ENCODE assay signal across 8 cellular contexts in genomic region chr2:56191617-56192016, GRCh38. TPM values are rescaled to one million over a fixed set of nuclear protein-coding genes. Genes with fewer than 3 reads are reported as not detected.
A peak's percentile ranks its signal among the peaks of the same experiment; 100 is the strongest.
DNase-seq lines count a peak whose midpoint lies in the region; ATAC-seq and TF ChIP-seq lines count a peak whose summit lies in the region.

No MANE protein-coding gene starts in this region.

- no peak overlapping the region for H3K4me3 Mint-ChIP-seq in activated CD4-positive, alpha-beta T cell treated with anti-CD3 and anti-CD28 coated beads, Interleukin-2, amount 10 ng/mL, durations not matched to agents 24 days and 14 days

- no peak overlapping the region for H2AFZ ChIP-seq in OCI-LY3 (ENCODE audit: low read depth, low read length)

- intact Hi-C loops in activated CD4-positive, alpha-beta T cell treated with anti-CD3 and anti-CD28 coated beads, Interleukin-2, amount 10 ng/mL, durations not matched to agents 24 days and 14 days (cut with micrococcal nuclease): no loop called here

- CTCF ChIA-PET in AG04449 (lab: Yijun Ruan, JAX): interaction anchor here (0.7 to 3.1 kb wide), 13 partner anchors 10 to 1312 kb away, joined by 3 to 23 read pairs (median 3); no protein-coding TSS in a partner anchor

- H3K79me2 ChIP-seq in OCI-LY3 (ENCODE audit: low read length): no peaks in the 10 kb centered on the region

- POLR2A ChIA-PET in AG04449 (lab: Yijun Ruan, JAX): no interaction called here

- no peaks in the 10 kb centered on the region for H3K36me3 ChIP-seq in OCI-LY3 (replicated peaks; ENCODE audit: low read depth, low read length)

- H3K4me3 ChIP-seq in AG04449 (ENCODE audit: low read depth, low read length) (no peak overlapping the region), OCI-LY3 (ENCODE audit: low read length) (no peak overlapping the region), fibroblast of pulmonary artery (replicated peaks; ENCODE audit: low read depth, low read length) (no peak overlapping the region), retinal pigment epithelial cell (ENCODE audit: low read length) (no peak overlapping the region)

- H3K4me2 ChIP-seq in OCI-LY3 (ENCODE audit: low read length): no peak overlapping the region

- H3K4me1 ChIP-seq in OCI-LY3 (ENCODE audit: low read length): peaks cover 7% of the 10 kb centered on the region

- no peaks in the 10 kb centered on the region for H4K20me1 ChIP-seq in OCI-LY3 (ENCODE audit: insufficient read depth, low read length)

- ATAC-seq in GM19351 (IDR thresholded peaks at IDR 0.05; ENCODE audit: unreplicated experiment) (peak; percentile 52), GM19452 (IDR thresholded peaks at IDR 0.05; ENCODE audit: unreplicated experiment) (no peak), GM21381 (IDR thresholded peaks at IDR 0.05; ENCODE audit: unreplicated experiment) (no peak)

- no peaks in the 10 kb centered on the region for H3K4me1 Mint-ChIP-seq in activated CD4-positive, alpha-beta T cell treated with anti-CD3 and anti-CD28 coated beads, Interleukin-2, amount 10 ng/mL, durations not matched to agents 24 days and 14 days

- H3K27me3 ChIP-seq in OCI-LY3 (ENCODE audit: low read depth, low read length): 0 out of 2 replicates have a peak, but pooled peaks cover 3% of the 10 kb centered on the region

- DNase-seq in AG04449 (ENCODE audit: low read depth, low spot score) (no peak), fibroblast of pulmonary artery (ENCODE audit: low read depth) (peak; percentile 67), retinal pigment epithelial cell (ENCODE audit: low read depth) (no peak)
- no peak for DNase-seq in activated CD4-positive, alpha-beta T cell treated with anti-CD3 and anti-CD28 coated beads, Interleukin-2, amount 10 ng/mL, durations not matched to agents 24 days and 14 days

- TF ChIP-seq CTCF in AG04449 (IDR thresholded peaks at IDR 0.05; ENCODE audit: insufficient read depth, low read length, missing control alignments) (peak; percentile 82), OCI-LY3 (IDR thresholded peaks at IDR 0.05; ENCODE audit: low read depth, low read length) (peak; percentile 60), fibroblast of pulmonary artery (IDR thresholded peaks at IDR 0.05; ENCODE audit: low read length, missing control alignments) (peak; percentile 73), retinal pigment epithelial cell (conservative IDR thresholded peaks at IDR 0.05; ENCODE audit: low read depth, low read length) (peak; percentile 91)

- H3K36me3 Mint-ChIP-seq in activated CD4-positive, alpha-beta T cell treated with anti-CD3 and anti-CD28 coated beads, Interleukin-2, amount 10 ng/mL, durations not matched to agents 24 days and 14 days (ENCODE audit: low read depth): no peaks in the 10 kb centered on the region

- no peak overlapping the region for H3K9ac ChIP-seq in OCI-LY3 (ENCODE audit: low read length)

- H3K27ac ChIP-seq in OCI-LY3 (ENCODE audit: low read length): no peak overlapping the region

- peaks cover 15% of the 10 kb centered on the region for H3K27me3 Mint-ChIP-seq in activated CD4-positive, alpha-beta T cell treated with anti-CD3 and anti-CD28 coated beads, Interleukin-2, amount 10 ng/mL, durations not matched to agents 24 days and 14 days

- H3K9me3 ChIP-seq in OCI-LY3 (ENCODE audit: insufficient read depth, low read length): no peaks in the 10 kb centered on the region

- H3K9me3 Mint-ChIP-seq in activated CD4-positive, alpha-beta T cell treated with anti-CD3 and anti-CD28 coated beads, Interleukin-2, amount 10 ng/mL, durations not matched to agents 24 days and 14 days: no peaks in the 10 kb centered on the region

- H3K27ac Mint-ChIP-seq in activated CD4-positive, alpha-beta T cell treated with anti-CD3 and anti-CD28 coated beads, Interleukin-2, amount 10 ng/mL, durations not matched to agents 24 days and 14 days: no peak overlapping the region

RNA-seq across cellular contexts. Expression of gene CCDC85A, which starts 7.8 kb away (rescaled TPM):
- not detected in 2 replicates for total RNA-seq in activated CD4-positive, alpha-beta T cell treated with anti-CD3 and anti-CD28 coated beads, Interleukin-2, amount 10 ng/mL, durations not matched to agents 24 days and 14 days
